Comparison of ENCODE assay signal across 1 cellular context in genomic region chr14:21367582-21368144, GRCh38.
TF ChIP-seq lines count a peak whose summit lies in the region.

No MANE protein-coding gene starts in this region.

TF ChIP-seq in IMR-90, 13 proteins besides CTCF, POLR2A, EP300 and RAD21:
- TF ChIP-seq CHD1 (IDR thresholded peaks at IDR 0.05; ENCODE audit: low read depth, low read length) (no peak), NFE2L2 (IDR thresholded peaks at IDR 0.05; ENCODE audit: low read depth, low read length) (no peak), CEBPB (IDR thresholded peaks at IDR 0.05; ENCODE audit: low read depth, low read length) (peak; percentile 85), RCOR1 (IDR thresholded peaks at IDR 0.05; ENCODE audit: insufficient replicate concordance, low read length) (no peak), SMC3 (IDR thresholded peaks at IDR 0.05; ENCODE audit: low read depth, low read length) (no peak)
